29 cellular contexts compared by ENCODE assay signal in the genomic region with DNA sequence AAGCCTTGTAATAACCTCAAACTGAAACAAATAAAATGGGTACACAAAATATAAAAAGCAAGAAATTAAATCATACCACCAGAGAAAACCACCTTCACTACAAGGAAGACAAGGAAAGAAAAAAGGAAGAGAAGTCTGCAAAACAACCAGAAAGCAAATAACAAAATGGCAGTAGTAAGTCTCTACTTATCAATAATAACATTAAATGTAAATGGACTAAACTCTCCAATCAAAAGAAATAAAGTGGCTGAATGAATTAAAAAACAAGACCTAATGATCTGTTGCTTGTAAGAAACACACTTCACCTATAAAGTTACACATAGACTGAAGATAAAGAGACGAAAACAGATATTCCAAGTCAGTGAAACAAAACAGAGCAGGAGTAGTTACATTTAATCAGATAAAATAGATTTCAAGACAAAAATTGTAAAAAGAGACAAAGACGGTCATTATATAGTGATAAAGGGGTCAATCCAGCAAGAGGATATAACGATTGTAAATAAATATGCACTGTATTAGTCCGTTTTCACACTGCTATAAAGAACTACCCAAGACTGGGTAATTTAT.
"Had no signal": no experiment of that assay in that cellular context is flagged by ENCODE, and none has a peak within 500 bp of the region (broad histone marks: within the 10 kb centered on the region; RNA-seq: fewer than 3 reads in every experiment).

No MANE protein-coding gene starts in this region.

- H3K4me1 ChIP-seq: left lung had no signal

- H3K9me3 ChIP-seq: pancreas, prostate gland, suprapubic skin, upper lobe of right lung had no signal

- H3K4me1 Mint-ChIP-seq: nephron; stimulated activated effector memory CD8-positive, alpha-beta T cell treated with anti-CD3 and anti-CD28 coated beads, Interleukin-12 subunit alpha, Interleukin-12 subunit beta, amount 100 ng/mL, for 72 hours had no signal

- H3K4me3 ChIP-seq: left lung, lower lobe of right lung, pancreas, prostate gland, skin epidermis, spleen, suprapubic skin, thoracic aorta, tibial artery, upper lobe of right lung had no signal

- H3K27ac Mint-ChIP-seq: naive thymus-derived CD8-positive, alpha-beta T cell; nephron; stimulated activated effector memory CD8-positive, alpha-beta T cell treated with anti-CD3 and anti-CD28 coated beads, Interleukin-12 subunit alpha, Interleukin-12 subunit beta, amount 100 ng/mL, for 72 hours; stimulated activated naive CD8-positive, alpha-beta T cell treated with anti-CD3 and anti-CD28 coated beads, Interleukin-15, Interleukin-2, amounts not matched to agents 100 ng/mL and 50 ng/mL, for 24 hours had no signal

- FAIRE-seq: kidney, pancreas, urothelium cell line had no signal

- H3K4me3 Mint-ChIP-seq: naive thymus-derived CD8-positive, alpha-beta T cell; nephron; neural crest cell; stimulated activated effector memory CD8-positive, alpha-beta T cell treated with anti-CD3 and anti-CD28 coated beads, Interleukin-12 subunit alpha, Interleukin-12 subunit beta, amount 100 ng/mL, for 72 hours; stimulated activated naive CD8-positive, alpha-beta T cell treated with anti-CD3 and anti-CD28 coated beads, Interleukin-15, Interleukin-2, amounts not matched to agents 100 ng/mL and 50 ng/mL, for 24 hours had no signal

- ATAC-seq: left colon; left lung; lower lobe of right lung; naive thymus-derived CD8-positive, alpha-beta T cell; pancreas; right cardiac atrium; sciatic nerve; stimulated activated effector memory CD8-positive, alpha-beta T cell treated with anti-CD3 and anti-CD28 coated beads, Interleukin-12 subunit alpha, Interleukin-12 subunit beta, amount 100 ng/mL, for 72 hours; upper lobe of right lung had no signal

- H3K36me3 ChIP-seq: lower lobe of right lung, prostate gland, thoracic aorta had no signal

- H3K27me3 Mint-ChIP-seq: naive thymus-derived CD8-positive, alpha-beta T cell; stimulated activated naive CD8-positive, alpha-beta T cell treated with anti-CD3 and anti-CD28 coated beads, Interleukin-15, Interleukin-2, amounts not matched to agents 100 ng/mL and 50 ng/mL, for 24 hours had no signal

- DNase-seq: hippocampal formation; kidney; left colon; left lung; lower lobe of right lung; mammary epithelial cell; mesenchymal stem cell; naive thymus-derived CD8-positive, alpha-beta T cell; nucleus accumbens; pancreas; posterior cingulate gyrus; retina; right cardiac atrium; spleen; stimulated activated CD4-positive, alpha-beta T cell treated with anti-CD3 and anti-CD28 coated beads, Interleukin-4, amount 100 ng/mL, for 24 hours; stimulated activated naive CD4-positive, alpha-beta T cell; tibial artery; trophoblast cell; upper lobe of right lung had no signal

- H3K27me3 ChIP-seq: left lung, pancreas, spleen, suprapubic skin, tibial artery, upper lobe of right lung had no signal
